In the genomic region with DNA sequence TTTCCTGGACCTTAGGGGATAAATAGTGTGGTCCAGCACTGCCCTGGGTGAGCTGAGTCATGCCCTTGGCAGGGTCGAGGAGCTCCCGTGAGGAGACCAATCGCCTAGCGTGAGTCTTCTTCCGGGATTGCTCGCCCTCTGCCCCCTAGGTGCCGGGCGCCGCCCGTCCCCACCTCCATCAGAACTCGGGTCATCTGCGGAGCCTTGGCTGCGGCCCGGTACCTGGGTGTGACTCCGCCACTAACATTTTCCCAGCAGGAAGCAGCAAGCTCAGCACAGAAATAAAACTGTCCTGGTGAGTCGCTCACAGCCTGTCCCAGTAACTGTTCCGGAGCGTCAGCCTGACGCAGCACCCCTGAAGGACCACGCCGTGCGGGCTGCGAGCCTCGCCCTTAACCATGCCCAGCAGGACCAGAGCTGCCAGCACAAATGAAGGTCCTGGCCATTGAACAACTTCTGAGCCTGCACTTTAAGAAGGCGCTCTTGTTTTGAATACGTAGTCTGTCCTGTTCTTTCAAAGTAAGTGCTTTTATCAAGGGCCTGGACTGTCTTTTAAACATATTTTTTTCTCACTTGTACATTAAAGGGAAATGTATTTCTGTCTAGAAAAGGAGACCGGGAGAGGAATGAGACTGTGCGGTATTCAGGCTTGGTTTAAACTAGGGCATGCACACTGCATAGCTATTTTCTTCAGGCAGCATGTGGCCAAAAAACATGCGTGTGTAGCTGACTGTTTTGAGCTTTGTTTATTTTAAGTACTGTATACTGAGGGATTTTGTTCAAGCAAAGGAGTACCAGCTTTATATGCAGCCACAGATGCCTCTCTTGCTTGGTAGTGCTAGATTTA, we compare ENCODE assay signal across 10 cellular contexts.
DNase-seq lines count a peak whose midpoint lies in the region; ATAC-seq, FAIRE-seq and TF ChIP-seq lines count a peak whose summit lies in the region.
"Had no signal": no experiment of that assay in that cellular context is flagged by ENCODE, and none has a peak within 500 bp of the region (broad histone marks: within the 10 kb centered on the region; RNA-seq: fewer than 3 reads in every experiment).

No MANE protein-coding gene starts in this region.

- H3K79me2 ChIP-seq in K562 (ENCODE audit: control insufficient read depth, insufficient read depth, low read length) (no peaks in the 10 kb centered on the region), mesendoderm (ENCODE audit: control insufficient read depth, insufficient read depth, low read length) (no peaks in the 10 kb centered on the region)

- H3K18ac ChIP-seq in mesendoderm (ENCODE audit: low read length) = no peak overlapping the region

- H3K4me3 ChIP-seq in A549 (peak overlapping the region; percentile 53), K562 (peak overlapping the region; percentile 20), mesendoderm (ENCODE audit: low read length) (no peak overlapping the region)
- H3K4me3 ChIP-seq: BLaER1 treated with 17β-estradiol and CSF1 and Interleukin-3, amounts not matched to agents 10 nM and 100 nM had no signal

- TF ChIP-seq EP300 in A549 (IDR thresholded peaks at IDR 0.05) (no peak), K562 (IDR thresholded peaks at IDR 0.05; ENCODE audit: low read length) (no peak)

- no peak overlapping the region for H2BK5ac ChIP-seq in mesendoderm (ENCODE audit: low read length)

- WGBS in A549 (ENCODE audit: missing lambda C conversion rate) = under 1% methylated on average over 29 of the region's 29 CpGs
- WGBS in K562 (ENCODE audit: insufficient coverage, low coverage, missing lambda C conversion rate) = 11% methylated on average over 29 of the region's 29 CpGs
- WGBS in mesendoderm (ENCODE audit: extremely low coverage, insufficient coverage, low lambda C conversion rate) = no CpG with 5 or more reads among the region's 29 CpGs

- H3K36me3 ChIP-seq in K562 (ENCODE audit: control insufficient read depth, insufficient read depth, low read length) (no peaks in the 10 kb centered on the region), mesendoderm (ENCODE audit: control insufficient read depth, insufficient read depth, low read length) (no peaks in the 10 kb centered on the region)
- H3K36me3 ChIP-seq: BLaER1 treated with 17β-estradiol and CSF1 and Interleukin-3, amounts not matched to agents 10 nM and 100 nM had no signal

- no peak overlapping the region for H4K8ac ChIP-seq in mesendoderm (ENCODE audit: low read depth, low read length)

- H2BK120ac ChIP-seq in mesendoderm (ENCODE audit: low read depth, low read length) = no peak overlapping the region

- no peak overlapping the region for H3K23ac ChIP-seq in mesendoderm (ENCODE audit: low read length)

- no peak overlapping the region for H3K56ac ChIP-seq in mesendoderm (ENCODE audit: low read length)

- no peak for TF ChIP-seq CTCF in A549 (IDR thresholded peaks at IDR 0.05)
- no peak for TF ChIP-seq CTCF in K562 (IDR thresholded peaks at IDR 0.05 in 2 of 3, conservative IDR thresholded peaks at IDR 0.05 in 1 of 3; ENCODE audit: insufficient read depth in 2 of 3, low read depth in 1 of 3, low read length in 3 of 3)

- H2BK15ac ChIP-seq in mesendoderm (replicated peaks; ENCODE audit: low read depth) = no peak overlapping the region

- ATAC-seq in A549 = peak; percentile 96 to 97
- ATAC-seq in K562 = peak; percentile 87
- ATAC-seq in HG03469 (IDR thresholded peaks at IDR 0.05; ENCODE audit: unreplicated experiment) = no peak
- ATAC-seq in left lobe of liver = no peak
- ATAC-seq: naive thymus-derived CD4-positive, alpha-beta T cell had no signal

- H2AK5ac ChIP-seq in mesendoderm (ENCODE audit: low read length) = no peak overlapping the region

- no peaks in the 10 kb centered on the region for H4K20me1 ChIP-seq in K562 (replicated peaks; ENCODE audit: control insufficient read depth, insufficient read depth, low read length)
- H4K20me1 ChIP-seq: BLaER1 treated with 17β-estradiol and CSF1 and Interleukin-3, amounts not matched to agents 10 nM and 100 nM had no signal

- intact Hi-C loops in K562 (cut with micrococcal nuclease) = no loop called here

- H3K4me2 ChIP-seq in A549 (peak overlapping the region; percentile 70), K562 (ENCODE audit: insufficient read depth, low read length) (peak overlapping the region; percentile 70), mesendoderm (ENCODE audit: low read length) (no peak overlapping the region)
- H3K4me2 ChIP-seq: BLaER1 treated with 17β-estradiol and CSF1 and Interleukin-3, amounts not matched to agents 10 nM and 100 nM had no signal

- H3K27me3 ChIP-seq in K562 (ENCODE audit: control insufficient read depth in 2 of 2, insufficient read depth in 2 of 2, low read length in 2 of 2) = peaks cover 3 to 15% of the 10 kb centered on the region in 2 experiments; a peak in 2 of 5 replicates
- H3K27me3 ChIP-seq in mesendoderm (ENCODE audit: insufficient read depth, low read length, poor library complexity) = no peaks in the 10 kb centered on the region
- H3K27me3 ChIP-seq: BLaER1 treated with 17β-estradiol and CSF1 and Interleukin-3, amounts not matched to agents 10 nM and 100 nM had no signal

- H3K79me1 ChIP-seq in mesendoderm (ENCODE audit: low read length) = no peaks in the 10 kb centered on the region

- H3K4ac ChIP-seq in mesendoderm (ENCODE audit: low read depth, low read length) = no peak overlapping the region

- H3K9me1 ChIP-seq in K562 (ENCODE audit: control insufficient read depth, insufficient read depth, low read length) = no peaks in the 10 kb centered on the region

- TF ChIP-seq POLR2A in A549 (IDR thresholded peaks at IDR 0.05; ENCODE audit: low read length) = peak; percentile 54; the same call in 1 of the 2 replicates
- no peak for TF ChIP-seq POLR2A in K562 (conservative IDR thresholded peaks at IDR 0.05)

- DNase-seq in A549 (ENCODE audit: low read depth in 1 of 2, low spot score in 1 of 2) = peak; percentile 86
- peak; percentile 30 for DNase-seq in HS-27A (ENCODE audit: low read depth)
- peak; percentile 23 to 42 (median 29) for DNase-seq in K562 (ENCODE audit: extremely low read depth in 1 of 4, low spot score in 3 of 4)
- peak; percentile 25 for DNase-seq in mesendoderm
- no peak for DNase-seq in T-helper 2 cell
- no peak for DNase-seq in left lobe of liver (ENCODE audit: low spot score)
- DNase-seq in NCI-H510A treated with DMSO at 0.1 percent for 48 hours (lab: John Stamatoyannopoulos, UW) = no peak
- DNase-seq: naive thymus-derived CD4-positive, alpha-beta T cell had no signal

- TF ChIP-seq RAD21 in A549 (conservative IDR thresholded peaks at IDR 0.05 in 1 of 2, IDR thresholded peaks at IDR 0.05 in 1 of 2) (no peak), K562 (CRISPR knock-in tag; conservative IDR thresholded peaks at IDR 0.05 in 1 of 2, IDR thresholded peaks at IDR 0.05 in 1 of 2) (no peak)

- POLR2A ChIA-PET in A549 (lab: Yijun Ruan, JAX) = interaction anchor here (0.9 to 1.3 kb wide), 6 partner anchors 308 to 337 kb away, joined by 3 to 4 read pairs (median 4); a partner anchor contains a TSS
- POLR2A ChIA-PET in K562 (lab: Yijun Ruan, JAX) = interaction anchor here (0.6 to 1.0 kb wide), 4 partner anchors 9 to 316 kb away, joined by 3 to 4 read pairs (median 3); no protein-coding TSS in a partner anchor

- CTCF ChIA-PET in A549 (lab: Yijun Ruan, JAX) = interaction anchor here (0.8 to 5.1 kb wide), 10 partner anchors 11 to 590 kb away, joined by 3 to 31 read pairs (median 3); no protein-coding TSS in a partner anchor
- CTCF ChIA-PET in K562 (lab: Yijun Ruan, JAX; ENCODE audit: low intra/inter-chr PET ratio) = no interaction called here

- peak overlapping the region; percentile 84 to 86 for H3K27ac ChIP-seq in A549
- H3K27ac ChIP-seq in K562 (ENCODE audit: extremely low read depth, low read depth, low read length) = no peak overlapping the region
- no peak overlapping the region for H3K27ac ChIP-seq in mesendoderm (ENCODE audit: low read depth, low read length)
- H3K27ac ChIP-seq: BLaER1 treated with 17β-estradiol and CSF1 and Interleukin-3, amounts not matched to agents 10 nM and 100 nM had no signal

- in situ Hi-C loops in K562 (cut with MboI) = no loop called here

- BruUV-seq in K562 (replicated peaks; lab: Mats Ljungman, UMichigan) = no TSS peak

- peak overlapping the region; percentile 77 for H2AFZ ChIP-seq in K562 (ENCODE audit: low read depth, low read length)

- FAIRE-seq in A549 (lab: Jason Lieb, UNC) = no peak
- FAIRE-seq in K562 (lab: Jason Lieb, UNC) = peak; percentile 19

- no peak overlapping the region for H4K5ac ChIP-seq in mesendoderm (ENCODE audit: low read length)

- peak overlapping the region; percentile 17 to 46; a peak in 3 of 4 replicates for H3K9ac ChIP-seq in K562 (ENCODE audit: insufficient read depth in 1 of 2, low read depth in 2 of 2, low read length in 2 of 2)
- no peak overlapping the region for H3K9ac ChIP-seq in mesendoderm (ENCODE audit: low read length)
- H3K9ac ChIP-seq: BLaER1 treated with 17β-estradiol and CSF1 and Interleukin-3, amounts not matched to agents 10 nM and 100 nM had no signal

- H3K9me3 ChIP-seq in A549 (no peaks in the 10 kb centered on the region), K562 (replicated peaks; ENCODE audit: control insufficient read depth, insufficient read depth, low read depth, low read length) (no peaks in the 10 kb centered on the region)
- H3K9me3 ChIP-seq: BLaER1 treated with 17β-estradiol and CSF1 and Interleukin-3, amounts not matched to agents 10 nM and 100 nM had no signal

- H3K4me1 ChIP-seq in A549 (peaks cover 19% of the 10 kb centered on the region), K562 (replicated peaks in 1 of 2; ENCODE audit: control insufficient read depth in 2 of 2, insufficient read depth in 2 of 2, low read length in 2 of 2) (peaks cover 0 to 8% of the 10 kb centered on the region in 2 experiments; a peak in 2 of 5 replicates), mesendoderm (ENCODE audit: control insufficient read depth, low read depth, low read length) (peaks cover 2% of the 10 kb centered on the region)

TF ChIP-seq in A549, 52 proteins besides CTCF, POLR2A, EP300 and RAD21 (continues in another document):
- TF ChIP-seq SMC3 (IDR thresholded peaks at IDR 0.05) = no peak; the same call in 2 of the 3 replicates
- TF ChIP-seq KDM5A (IDR thresholded peaks at IDR 0.05) = no peak
- no peak for TF ChIP-seq TP53 (CRISPR knock-in tag; IDR thresholded peaks at IDR 0.05)
- no peak for TF ChIP-seq BHLHE40 (IDR thresholded peaks at IDR 0.05; ENCODE audit: low read depth, low read length)

TF ChIP-seq in K562, 482 proteins besides CTCF, POLR2A, EP300 and RAD21 (continues in another document):
- peak; percentile 59; the same call in 1 of the 2 replicates for TF ChIP-seq C11orf30 (IDR thresholded peaks at IDR 0.05; ENCODE audit: low read depth)
- peak; percentile 39 for TF ChIP-seq NFE2 (IDR thresholded peaks at IDR 0.05; ENCODE audit: low read depth)
- TF ChIP-seq PRMT5 (CRISPR knock-in tag; IDR thresholded peaks at IDR 0.05) = no peak

Comparison
In these comparisons a context has a peak if more than half of its experiments do, and no peak if none do; other contexts are left out.
1. ATAC-seq: peak in A549 (2 of 2) and K562 (single experiment); none in HG03469 (single experiment) and left lobe of liver (single experiment).
2. DNase-seq: peak in A549 (2 of 2), HS-27A (single experiment), K562 (4 of 4) and mesendoderm (single experiment); none in T-helper 2 cell (0 of 5), left lobe of liver (single experiment) and NCI-H510A treated with DMSO at 0.1 percent for 48 hours (single experiment).
3. H3K27ac ChIP-seq: peak in A549 (2 of 2); none in K562 (single experiment) and mesendoderm (single experiment).